In the genomic region with DNA sequence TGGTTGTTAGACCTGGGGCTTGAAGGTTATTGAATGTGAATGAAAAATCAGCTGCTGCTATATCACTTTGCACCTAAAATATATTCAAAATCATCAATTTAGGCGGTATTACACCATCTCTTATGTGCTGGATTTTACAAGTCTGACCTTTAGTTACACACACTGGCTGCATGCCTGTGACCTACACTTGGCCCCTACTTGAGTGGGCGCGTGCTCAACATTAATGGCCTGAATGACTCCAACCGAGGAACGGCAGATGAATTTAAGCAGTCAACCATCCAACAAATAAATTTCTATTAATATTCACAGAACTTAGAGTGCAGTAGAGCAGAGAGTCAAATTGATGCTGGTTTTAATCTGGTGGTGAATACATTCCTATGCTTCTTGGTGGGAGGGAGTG, we compare ENCODE assay signal across 14 cellular contexts.
"Had no signal": no experiment of that assay in that cellular context is flagged by ENCODE, and none has a peak within 500 bp of the region (broad histone marks: within the 10 kb centered on the region; RNA-seq: fewer than 3 reads in every experiment).

No MANE protein-coding gene starts in this region.

- H3K4me1 ChIP-seq: breast epithelium, spleen, suprapubic skin had no signal

- H3K36me3 ChIP-seq: breast epithelium, spleen, suprapubic skin had no signal

- ATAC-seq: activated CD4-positive, CD25-positive, alpha-beta regulatory T cell treated with anti-CD3 and anti-CD28 coated beads, Interleukin-2, amount 50 U/mL, for 24 hours; natural killer cell; T-cell had no signal

- H3K27ac ChIP-seq: breast epithelium, spleen had no signal

- H3K27me3 ChIP-seq: breast epithelium, spleen, suprapubic skin had no signal

- H3K9me3 ChIP-seq: breast epithelium, suprapubic skin had no signal

- H3K4me3 ChIP-seq: breast epithelium, spleen, suprapubic skin had no signal

- DNase-seq: activated CD4-positive, alpha-beta T cell treated with anti-CD3 and anti-CD28 coated beads, Interleukin-2, amount 50 U/mL, for 1 hour; activated CD8-positive, alpha-beta memory T cell treated with anti-CD3 and anti-CD28 coated beads for 24 hours; activated naive CD4-positive, alpha-beta T cell; hypothalamus; kidney glomerular epithelial cell; mammary epithelial cell; natural killer cell; posterior cingulate gyrus; spleen; T-cell; T-helper 9 cell had no signal
